In genomic region chr19:2270157-2270571, GRCh38 we compare ENCODE assay signal across 1 cellular context.
A peak's percentile ranks its signal among the peaks of the same experiment; 100 is the strongest.
TF ChIP-seq lines count a peak whose summit lies in the region.

No MANE protein-coding gene starts in this region.

TF ChIP-seq in K562, 482 proteins besides CTCF, POLR2A, EP300 and RAD21 (continued from another document and continues in another):
- TF ChIP-seq ARID4B (CRISPR knock-in tag; IDR thresholded peaks at IDR 0.05) (no peak), NUFIP1 (IDR thresholded peaks at IDR 0.05; ENCODE audit: partially characterized antibody) (no peak), SRSF7 (optimal IDR thresholded peaks at IDR 0.05; ENCODE audit: low read depth, low read length) (no peak), CLOCK (CRISPR knock-in tag; IDR thresholded peaks at IDR 0.05; ENCODE audit: borderline replicate concordance) (no peak), ZBTB40 (IDR thresholded peaks at IDR 0.05) (no peak), ZBTB40 (CRISPR knock-in tag; IDR thresholded peaks at IDR 0.05) (no peak), SLC30A9 (CRISPR knock-in tag; IDR thresholded peaks at IDR 0.05) (no peak), ELK3 (CRISPR knock-in tag; IDR thresholded peaks at IDR 0.05) (no peak), REST (CRISPR knock-in tag; IDR thresholded peaks at IDR 0.05; ENCODE audit: low read depth) (no peak), ZKSCAN1 (IDR thresholded peaks at IDR 0.05; ENCODE audit: low read depth, low read length) (no peak), YY1 (IDR thresholded peaks at IDR 0.05; ENCODE audit: borderline replicate concordance in 1 of 3, control insufficient read depth in 1 of 3, extremely low read depth in 1 of 3, insufficient read depth in 3 of 3, insufficient read length in 1 of 3, insufficient replicate concordance in 2 of 3, low read depth in 1 of 3, low read length in 2 of 3) (no peak), CHD2 (IDR thresholded peaks at IDR 0.05; ENCODE audit: low read depth, low read length) (no peak), RBM14 (IDR thresholded peaks at IDR 0.05; ENCODE audit: borderline replicate concordance, insufficient read depth, low read depth, low read length) (no peak), ETV6 (IDR thresholded peaks at IDR 0.05; ENCODE audit: borderline replicate concordance in 1 of 2, low read depth in 2 of 2, low read length in 1 of 2) (no peak), ETV6 (CRISPR knock-in tag; IDR thresholded peaks at IDR 0.05; ENCODE audit: borderline replicate concordance) (0 out of 2 replicates have a peak, but pooled peaks have one; percentile 27), BRF2 (IDR thresholded peaks at IDR 0.05; ENCODE audit: borderline replicate concordance, insufficient read depth, insufficient read length) (no peak), ZNF445 (CRISPR knock-in tag; IDR thresholded peaks at IDR 0.05; ENCODE audit: low read depth) (no peak), ZNF134 (CRISPR knock-in tag; conservative IDR thresholded peaks at IDR 0.05) (no peak), PHTF2 (CRISPR knock-in tag; IDR thresholded peaks at IDR 0.05) (0 out of 2 replicates have a peak, but pooled peaks have one; percentile 76), ZNF184 (CRISPR knock-in tag; IDR thresholded peaks at IDR 0.05) (no peak), EGR1 (conservative IDR thresholded peaks at IDR 0.05) (no peak), STAT5B (CRISPR knock-in tag; IDR thresholded peaks at IDR 0.05) (no peak), FIP1L1 (IDR thresholded peaks at IDR 0.05; ENCODE audit: low read depth, low read length, poor library complexity, severe bottlenecking) (peak; percentile 69), ZNF444 (CRISPR knock-in tag; IDR thresholded peaks at IDR 0.05) (no peak), E2F6 (IDR thresholded peaks at IDR 0.05; ENCODE audit: borderline replicate concordance in 1 of 2, extremely low read depth in 1 of 2, insufficient read depth in 1 of 2, insufficient read length in 1 of 2, low read depth in 1 of 2, low read length in 1 of 2, poor library complexity in 1 of 2, severe bottlenecking in 1 of 2) (peak in 1 of 2 experiments; percentile 26), XRCC3 (IDR thresholded peaks at IDR 0.05) (no peak), CXXC5 (CRISPR knock-in tag; IDR thresholded peaks at IDR 0.05) (no peak), BDP1 (IDR thresholded peaks at IDR 0.05; ENCODE audit: insufficient read depth, insufficient read length) (no peak), THRA (IDR thresholded peaks at IDR 0.05) (no peak)
